Comparison of ENCODE assay signal across 1 cellular context in genomic region chr19:41590945-41591344, GRCh38.
TF ChIP-seq lines count a peak whose summit lies in the region.

No MANE protein-coding gene starts in this region.

TF ChIP-seq in A549, 52 proteins besides CTCF, POLR2A, EP300 and RAD21 (continued from another document):
- no peak for TF ChIP-seq MAZ (IDR thresholded peaks at IDR 0.05; ENCODE audit: borderline replicate concordance, low read depth, low read length)
- TF ChIP-seq HOXB5 (CRISPR knock-in tag; IDR thresholded peaks at IDR 0.05), result no peak
- no peak for TF ChIP-seq ESRRA (IDR thresholded peaks at IDR 0.05; ENCODE audit: borderline replicate concordance, low read length)
- TF ChIP-seq FOSB (CRISPR knock-in tag; IDR thresholded peaks at IDR 0.05), result no peak
TF ChIP-seq in A549: peak in this region for 0.
